In genomic region chr2:216261042-216261537, GRCh38 we compare ENCODE assay signal across 25 cellular contexts.
"Had no signal": no experiment of that assay in that cellular context is flagged by ENCODE, and none has a peak within 500 bp of the region (broad histone marks: within the 10 kb centered on the region; RNA-seq: fewer than 3 reads in every experiment).

No MANE protein-coding gene starts in this region.

- H3K79me2 ChIP-seq: parathyroid adenoma had no signal

- FAIRE-seq: small intestine had no signal

- H3K27me3 ChIP-seq: neural progenitor cell, ovary, right lobe of liver, sigmoid colon, stomach, thyroid gland, tibial nerve, upper lobe of left lung, uterus had no signal

- H2AFZ ChIP-seq: neural progenitor cell, parathyroid adenoma had no signal

- H3K4me2 ChIP-seq: neural progenitor cell had no signal

- ATAC-seq: natural killer cell; psoas muscle; right cardiac atrium; right lobe of liver; stimulated activated effector memory CD8-positive, alpha-beta T cell treated with anti-CD3 and anti-CD28 coated beads, Interleukin-12 subunit alpha, Interleukin-12 subunit beta, amount 100 ng/mL, for 72 hours; stimulated activated naive B cell treated with anti-CD40 and anti-IgM and Interleukin-4, amounts not matched to agents 10 μg/mL and 1 μg/mL and 100 μg/mL, for 72 hours had no signal

- H3K4me1 ChIP-seq: neural progenitor cell, parathyroid adenoma, psoas muscle, right lobe of liver, sigmoid colon, stomach, thyroid gland, tibial nerve, upper lobe of left lung, uterus had no signal

- DNase-seq: natural killer cell; occipital lobe; ovary; posterior cingulate gyrus; psoas muscle; right cardiac atrium; right lobe of liver; sigmoid colon; small intestine; stimulated activated CD4-positive, alpha-beta T cell treated with anti-CD3 and anti-CD28 coated beads, Interleukin-15, amount 100 ng/mL, for 24 hours; stimulated activated CD4-positive, alpha-beta T cell treated with anti-CD3 and anti-CD28 coated beads, Interleukin-2, amount 100 ng/mL, for 24 hours; stimulated activated CD4-positive, alpha-beta T cell treated with anti-CD3 and anti-CD28 coated beads, Interleukin-2, amount 100 ng/mL, for 48 hours; stimulated activated CD4-positive, alpha-beta T cell treated with anti-CD3 and anti-CD28 coated beads, Interleukin-4, amount 100 ng/mL, for 24 hours; stimulated activated naive B cell treated with anti-CD40 and anti-IgM and Interleukin-4, amounts not matched to agents 10 μg/mL and 1 μg/mL and 100 μg/mL, for 72 hours; stimulated activated naive CD4-positive, alpha-beta T cell treated with Interleukin-2 at 50 U/mL for 16 hours; stomach; thyroid gland; trophoblast cell; upper lobe of left lung; uterus had no signal

- H3K36me3 ChIP-seq: neural progenitor cell, ovary, right lobe of liver, sigmoid colon, stomach, thoracic aorta, thyroid gland, tibial nerve, upper lobe of left lung, uterus had no signal

- H3K9me3 ChIP-seq: ovary, psoas muscle, right lobe of liver, sigmoid colon, stomach, thoracic aorta, thyroid gland, tibial nerve, upper lobe of left lung, uterus had no signal

- H3K4me3 ChIP-seq: neural progenitor cell, ovary, psoas muscle, right lobe of liver, sigmoid colon, stomach, thoracic aorta, thyroid gland, tibial nerve, upper lobe of left lung, uterus had no signal

- H3K27ac ChIP-seq: neural progenitor cell, ovary, parathyroid adenoma, psoas muscle, right lobe of liver, sigmoid colon, stomach, thoracic aorta, thyroid gland, tibial nerve, upper lobe of left lung, uterus had no signal

- H3K9ac ChIP-seq: neural progenitor cell, parathyroid adenoma had no signal
